In genomic region chr2:68252407-68253210, GRCh38 we compare ENCODE assay signal across 8 cellular contexts. TPM values are rescaled to one million over a fixed set of nuclear protein-coding genes. Genes with fewer than 3 reads are reported as not detected.
DNase-seq lines count a peak whose midpoint lies in the region; ATAC-seq, FAIRE-seq and TF ChIP-seq lines count a peak whose summit lies in the region.

PPP3R1 (minus strand) TSS chr2:68252532; CDS start chr2:68252127, 405 bp downstream.

- H3K27me3 ChIP-seq in rectal smooth muscle tissue (ENCODE audit: control insufficient read depth, insufficient read depth, low read length) (no peaks in the 10 kb centered on the region), vagina (no peaks in the 10 kb centered on the region)

- H3K4me1 ChIP-seq in rectal smooth muscle tissue (ENCODE audit: control insufficient read depth, insufficient read depth, low read length) (peaks cover 22% of the 10 kb centered on the region), vagina (peaks cover 44% of the 10 kb centered on the region)

- TF ChIP-seq POLR2A in vagina (IDR thresholded peaks at IDR 0.05), result peak in 1 of 2 donors; percentile 89

- no peaks in the 10 kb centered on the region for H3K9me3 ChIP-seq in vagina

- peak; percentile 96 for FAIRE-seq in GM18507 (lab: Jason Lieb, UNC)

- peak within 1 kb of the TSS; percentile 79 for H3K4me3 ChIP-seq in astrocyte of the cerebellum (ENCODE audit: low read depth, low read length)
- H3K4me3 ChIP-seq in rectal smooth muscle tissue (ENCODE audit: low read length), result peak within 1 kb of the TSS; percentile 100
- H3K4me3 ChIP-seq in vagina, result peak within 1 kb of the TSS; percentile 86 to 90

- ATAC-seq in HG02973 (IDR thresholded peaks at IDR 0.05; ENCODE audit: unreplicated experiment), result peak; percentile 74

- in situ Hi-C loops in astrocyte of the cerebellum (cut with HindIII; ENCODE audit: low sequenced_read_pairs), result no loop called here

- H3K27ac ChIP-seq in rectal smooth muscle tissue (ENCODE audit: low read depth, low read length) (peak within 1 kb of the TSS; percentile 95), vagina (peak within 1 kb of the TSS; percentile 94)

- DNase-seq in GM18507 (ENCODE audit: extremely low spot score, insufficient read length, low read depth), result peak; percentile 83
- DNase-seq in NCI-H2029 treated with DMSO at 0.1 percent for 48 hours (lab: John Stamatoyannopoulos, UW), result peak; percentile 68
- DNase-seq in T-helper 9 cell, result peak; percentile 92
- DNase-seq in astrocyte of the cerebellum (ENCODE audit: low read depth), result peak; percentile 88
- peak; percentile 86 for DNase-seq in hepatic stellate cell (ENCODE audit: low spot score)
- peak; percentile 97 to 98 for DNase-seq in vagina (ENCODE audit: extremely low spot score in 2 of 2)

- no peak for TF ChIP-seq CTCF in astrocyte of the cerebellum (IDR thresholded peaks at IDR 0.05; ENCODE audit: low read depth, low read length, missing control alignments)
- peak in 1 of 3 experiments; percentile 29 for TF ChIP-seq CTCF in vagina (IDR thresholded peaks at IDR 0.05)

- H3K36me3 ChIP-seq in rectal smooth muscle tissue (ENCODE audit: control insufficient read depth, insufficient read depth, low read length), result no peaks in the 10 kb centered on the region
- no peaks in the 10 kb centered on the region for H3K36me3 ChIP-seq in vagina

- intact Hi-C loops in vagina (cut with DNase I), result no loop called here

- peak within 1 kb of the TSS; percentile 100 for H3K9ac ChIP-seq in rectal smooth muscle tissue (ENCODE audit: low read length)

RNA-seq across cellular contexts. Expression of gene PPP3R1, which starts in this region (rescaled TPM):
- 28.2 TPM for total RNA-seq in vagina

Comparison
In these comparisons a context has a peak if more than half of its experiments do, and no peak if none do; other contexts are left out.
1. Peak in every context shown above with its lines: DNase-seq, ATAC-seq, H3K4me3 ChIP-seq and H3K27ac ChIP-seq.